1 cellular context compared by ENCODE assay signal in genomic region chr13:32256243-32256642, GRCh38.
TF ChIP-seq lines count a peak whose summit lies in the region.

No MANE protein-coding gene starts in this region.

TF ChIP-seq in HepG2, 621 proteins besides CTCF, POLR2A, EP300 and RAD21 (continued from another document and continues in another):
- TF ChIP-seq ARID5B (CRISPR knock-in tag; IDR thresholded peaks at IDR 0.05) (peak; percentile 56; the same call in 1 of the 2 replicates), TBX2 (CRISPR knock-in tag; IDR thresholded peaks at IDR 0.05; ENCODE audit: borderline replicate concordance) (0 out of 2 replicates have a peak, but pooled peaks have one; percentile 6), CEBPG (CRISPR knock-in tag; IDR thresholded peaks at IDR 0.05) (peak; percentile 71), SMARCC2 (IDR thresholded peaks at IDR 0.05) (no peak), ZNF709 (CRISPR knock-in tag; IDR thresholded peaks at IDR 0.05) (no peak), NR2F6 (IDR thresholded peaks at IDR 0.05) (peak; percentile 83), NR2F6 (CRISPR knock-in tag; IDR thresholded peaks at IDR 0.05) (peak; percentile 86), ZMYM3 (CRISPR knock-in tag; IDR thresholded peaks at IDR 0.05) (no peak; the same call in 1 of the 2 replicates), HBP1 (CRISPR knock-in tag; IDR thresholded peaks at IDR 0.05; ENCODE audit: low read depth) (0 out of 2 replicates have a peak, but pooled peaks have one; percentile 2), HNF4G (IDR thresholded peaks at IDR 0.05; ENCODE audit: borderline replicate concordance, low read depth, low read length) (0 out of 2 replicates have a peak, but pooled peaks have one; percentile 4), HNF4G (CRISPR knock-in tag; IDR thresholded peaks at IDR 0.05; ENCODE audit: borderline replicate concordance, low read depth) (no peak), SALL1 (CRISPR knock-in tag; IDR thresholded peaks at IDR 0.05) (peak; percentile 25; the same call in 1 of the 2 replicates), TEAD3 (CRISPR knock-in tag; optimal IDR thresholded peaks at IDR 0.05; ENCODE audit: borderline replicate concordance) (peak; percentile 17), ZNF670 (CRISPR knock-in tag; IDR thresholded peaks at IDR 0.05; ENCODE audit: borderline replicate concordance) (0 out of 2 replicates have a peak, but pooled peaks have one; percentile 4), PPARG (CRISPR knock-in tag; conservative IDR thresholded peaks at IDR 0.05) (no peak), CEBPB (IDR thresholded peaks at IDR 0.05; ENCODE audit: borderline replicate concordance, low read depth, low read length) (peak; percentile 62; the same call in 1 of the 2 replicates), ZNF121 (CRISPR knock-in tag; IDR thresholded peaks at IDR 0.05) (peak; percentile 96), IKZF4 (CRISPR knock-in tag; IDR thresholded peaks at IDR 0.05; ENCODE audit: borderline replicate concordance, low read depth, not compliant biosample characterization) (no peak), RARA (CRISPR knock-in tag; IDR thresholded peaks at IDR 0.05) (peak; percentile 76), ZNF180 (CRISPR knock-in tag; IDR thresholded peaks at IDR 0.05; ENCODE audit: borderline replicate concordance, low read depth) (no peak), TCF12 (IDR thresholded peaks at IDR 0.05) (no peak), TCF12 (CRISPR knock-in tag; IDR thresholded peaks at IDR 0.05) (0 out of 2 replicates have a peak, but pooled peaks have one; percentile 31), NR2F1 (CRISPR knock-in tag; IDR thresholded peaks at IDR 0.05) (peak; percentile 9 to 64; a peak in 1 of 4 replicates), ZBTB42 (CRISPR knock-in tag; IDR thresholded peaks at IDR 0.05) (no peak), GATAD2A (CRISPR knock-in tag; IDR thresholded peaks at IDR 0.05) (peak; percentile 42), WIZ (CRISPR knock-in tag; IDR thresholded peaks at IDR 0.05) (no peak), ZBTB37 (CRISPR knock-in tag; IDR thresholded peaks at IDR 0.05) (no peak), KAT2B (IDR thresholded peaks at IDR 0.05; ENCODE audit: borderline replicate concordance, low read depth, low read length) (no peak), KAT8 (CRISPR knock-in tag; IDR thresholded peaks at IDR 0.05) (no peak), NR2C2 (CRISPR knock-in tag; IDR thresholded peaks at IDR 0.05; ENCODE audit: borderline replicate concordance) (peak; percentile 72), ZNF766 (CRISPR knock-in tag; IDR thresholded peaks at IDR 0.05; ENCODE audit: borderline replicate concordance) (no peak), ZNF816 (CRISPR knock-in tag; IDR thresholded peaks at IDR 0.05; ENCODE audit: borderline replicate concordance) (no peak)
- TF ChIP-seq, protein P1, sequence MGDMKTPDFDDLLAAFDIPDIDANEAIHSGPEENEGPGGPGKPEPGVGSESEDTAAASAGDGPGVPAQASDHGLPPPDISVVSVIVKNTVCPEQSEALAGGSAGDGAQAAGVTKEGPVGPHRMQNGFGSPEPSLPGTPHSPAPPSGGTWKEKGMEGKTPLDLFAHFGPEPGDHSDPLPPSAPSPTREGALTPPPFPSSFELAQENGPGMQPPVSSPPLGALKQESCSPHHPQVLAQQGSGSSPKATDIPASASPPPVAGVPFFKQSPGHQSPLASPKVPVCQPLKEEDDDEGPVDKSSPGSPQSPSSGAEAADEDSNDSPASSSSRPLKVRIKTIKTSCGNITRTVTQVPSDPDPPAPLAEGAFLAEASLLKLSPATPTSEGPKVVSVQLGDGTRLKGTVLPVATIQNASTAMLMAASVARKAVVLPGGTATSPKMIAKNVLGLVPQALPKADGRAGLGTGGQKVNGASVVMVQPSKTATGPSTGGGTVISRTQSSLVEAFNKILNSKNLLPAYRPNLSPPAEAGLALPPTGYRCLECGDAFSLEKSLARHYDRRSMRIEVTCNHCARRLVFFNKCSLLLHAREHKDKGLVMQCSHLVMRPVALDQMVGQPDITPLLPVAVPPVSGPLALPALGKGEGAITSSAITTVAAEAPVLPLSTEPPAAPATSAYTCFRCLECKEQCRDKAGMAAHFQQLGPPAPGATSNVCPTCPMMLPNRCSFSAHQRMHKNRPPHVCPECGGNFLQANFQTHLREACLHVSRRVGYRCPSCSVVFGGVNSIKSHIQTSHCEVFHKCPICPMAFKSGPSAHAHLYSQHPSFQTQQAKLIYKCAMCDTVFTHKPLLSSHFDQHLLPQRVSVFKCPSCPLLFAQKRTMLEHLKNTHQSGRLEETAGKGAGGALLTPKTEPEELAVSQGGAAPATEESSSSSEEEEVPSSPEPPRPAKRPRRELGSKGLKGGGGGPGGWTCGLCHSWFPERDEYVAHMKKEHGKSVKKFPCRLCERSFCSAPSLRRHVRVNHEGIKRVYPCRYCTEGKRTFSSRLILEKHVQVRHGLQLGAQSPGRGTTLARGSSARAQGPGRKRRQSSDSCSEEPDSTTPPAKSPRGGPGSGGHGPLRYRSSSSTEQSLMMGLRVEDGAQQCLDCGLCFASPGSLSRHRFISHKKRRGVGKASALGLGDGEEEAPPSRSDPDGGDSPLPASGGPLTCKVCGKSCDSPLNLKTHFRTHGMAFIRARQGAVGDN (CRISPR knock-in tag; IDR thresholded peaks at IDR 0.05), result peak; percentile 38; the same call in 1 of the 2 replicates
- TF ChIP-seq, protein P2, sequence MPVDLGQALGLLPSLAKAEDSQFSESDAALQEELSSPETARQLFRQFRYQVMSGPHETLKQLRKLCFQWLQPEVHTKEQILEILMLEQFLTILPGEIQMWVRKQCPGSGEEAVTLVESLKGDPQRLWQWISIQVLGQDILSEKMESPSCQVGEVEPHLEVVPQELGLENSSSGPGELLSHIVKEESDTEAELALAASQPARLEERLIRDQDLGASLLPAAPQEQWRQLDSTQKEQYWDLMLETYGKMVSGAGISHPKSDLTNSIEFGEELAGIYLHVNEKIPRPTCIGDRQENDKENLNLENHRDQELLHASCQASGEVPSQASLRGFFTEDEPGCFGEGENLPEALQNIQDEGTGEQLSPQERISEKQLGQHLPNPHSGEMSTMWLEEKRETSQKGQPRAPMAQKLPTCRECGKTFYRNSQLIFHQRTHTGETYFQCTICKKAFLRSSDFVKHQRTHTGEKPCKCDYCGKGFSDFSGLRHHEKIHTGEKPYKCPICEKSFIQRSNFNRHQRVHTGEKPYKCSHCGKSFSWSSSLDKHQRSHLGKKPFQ (CRISPR knock-in tag; IDR thresholded peaks at IDR 0.05; ENCODE audit: insufficient replicate concordance), result peak; percentile 87
- TF ChIP-seq, protein P3, sequence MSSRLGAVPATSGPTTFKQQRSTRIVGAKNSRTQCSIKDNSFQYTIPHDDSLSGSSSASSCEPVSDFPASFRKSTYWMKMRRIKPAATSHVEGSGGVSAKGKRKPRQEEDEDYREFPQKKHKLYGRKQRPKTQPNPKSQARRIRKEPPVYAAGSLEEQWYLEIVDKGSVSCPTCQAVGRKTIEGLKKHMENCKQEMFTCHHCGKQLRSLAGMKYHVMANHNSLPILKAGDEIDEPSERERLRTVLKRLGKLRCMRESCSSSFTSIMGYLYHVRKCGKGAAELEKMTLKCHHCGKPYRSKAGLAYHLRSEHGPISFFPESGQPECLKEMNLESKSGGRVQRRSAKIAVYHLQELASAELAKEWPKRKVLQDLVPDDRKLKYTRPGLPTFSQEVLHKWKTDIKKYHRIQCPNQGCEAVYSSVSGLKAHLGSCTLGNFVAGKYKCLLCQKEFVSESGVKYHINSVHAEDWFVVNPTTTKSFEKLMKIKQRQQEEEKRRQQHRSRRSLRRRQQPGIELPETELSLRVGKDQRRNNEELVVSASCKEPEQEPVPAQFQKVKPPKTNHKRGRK (CRISPR knock-in tag; IDR thresholded peaks at IDR 0.05), result no peak
- TF ChIP-seq, protein P4, sequence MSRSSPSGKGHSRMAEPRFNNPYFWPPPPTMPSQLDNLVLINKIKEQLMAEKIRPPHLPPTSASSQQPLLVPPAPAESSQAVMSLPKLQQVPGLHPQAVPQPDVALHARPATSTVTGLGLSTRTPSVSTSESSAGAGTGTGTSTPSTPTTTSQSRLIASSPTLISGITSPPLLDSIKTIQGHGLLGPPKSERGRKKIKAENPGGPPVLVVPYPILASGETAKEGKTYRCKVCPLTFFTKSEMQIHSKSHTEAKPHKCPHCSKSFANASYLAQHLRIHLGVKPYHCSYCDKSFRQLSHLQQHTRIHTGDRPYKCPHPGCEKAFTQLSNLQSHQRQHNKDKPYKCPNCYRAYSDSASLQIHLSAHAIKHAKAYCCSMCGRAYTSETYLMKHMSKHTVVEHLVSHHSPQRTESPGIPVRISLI (CRISPR knock-in tag; IDR thresholded peaks at IDR 0.05; ENCODE audit: borderline replicate concordance), result peak; percentile 69; the same call in 1 of the 2 replicates
- TF ChIP-seq, protein P5, sequence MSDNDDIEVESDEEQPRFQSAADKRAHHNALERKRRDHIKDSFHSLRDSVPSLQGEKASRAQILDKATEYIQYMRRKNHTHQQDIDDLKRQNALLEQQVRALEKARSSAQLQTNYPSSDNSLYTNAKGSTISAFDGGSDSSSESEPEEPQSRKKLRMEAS (IDR thresholded peaks at IDR 0.05), result 0 out of 2 replicates have a peak, but pooled peaks have one; percentile 15
- TF ChIP-seq, protein P6, sequence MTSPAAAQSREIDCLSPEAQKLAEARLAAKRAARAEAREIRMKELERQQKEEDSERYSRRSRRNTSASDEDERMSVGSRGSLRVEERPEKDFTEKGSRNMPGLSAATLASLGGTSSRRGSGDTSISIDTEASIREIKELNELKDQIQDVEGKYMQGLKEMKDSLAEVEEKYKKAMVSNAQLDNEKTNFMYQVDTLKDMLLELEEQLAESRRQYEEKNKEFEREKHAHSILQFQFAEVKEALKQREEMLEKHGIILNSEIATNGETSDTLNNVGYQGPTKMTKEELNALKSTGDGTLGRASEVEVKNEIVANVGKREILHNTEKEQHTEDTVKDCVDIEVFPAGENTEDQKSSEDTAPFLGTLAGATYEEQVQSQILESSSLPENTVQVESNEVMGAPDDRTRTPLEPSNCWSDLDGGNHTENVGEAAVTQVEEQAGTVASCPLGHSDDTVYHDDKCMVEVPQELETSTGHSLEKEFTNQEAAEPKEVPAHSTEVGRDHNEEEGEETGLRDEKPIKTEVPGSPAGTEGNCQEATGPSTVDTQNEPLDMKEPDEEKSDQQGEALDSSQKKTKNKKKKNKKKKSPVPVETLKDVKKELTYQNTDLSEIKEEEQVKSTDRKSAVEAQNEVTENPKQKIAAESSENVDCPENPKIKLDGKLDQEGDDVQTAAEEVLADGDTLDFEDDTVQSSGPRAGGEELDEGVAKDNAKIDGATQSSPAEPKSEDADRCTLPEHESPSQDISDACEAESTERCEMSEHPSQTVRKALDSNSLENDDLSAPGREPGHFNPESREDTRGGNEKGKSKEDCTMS (CRISPR knock-in tag; conservative IDR thresholded peaks at IDR 0.05), result no peak
